9 cellular contexts compared by ENCODE assay signal in genomic region chr12:120228291-120229070, GRCh38. TPM values are rescaled to one million over a fixed set of nuclear protein-coding genes. Genes with fewer than 3 reads are reported as not detected.
A peak's percentile ranks its signal among the peaks of the same experiment; 100 is the strongest.
DNase-seq lines count a peak whose midpoint lies in the region; ATAC-seq, FAIRE-seq and TF ChIP-seq lines count a peak whose summit lies in the region.
"Had no signal": no experiment of that assay in that cellular context is flagged by ENCODE, and none has a peak within 500 bp of the region (broad histone marks: within the 10 kb centered on the region; RNA-seq: fewer than 3 reads in every experiment).

No MANE protein-coding gene starts in this region.

- H4K20me1 ChIP-seq in GM23338 (replicated peaks; ENCODE audit: insufficient read depth): peaks cover 2% of the 10 kb centered on the region; the same call in 1 of the 2 replicates

- no peak for TF ChIP-seq POLR2A in gastroesophageal sphincter (IDR thresholded peaks at IDR 0.05)

- H3K4me1 ChIP-seq in GM23338 (ENCODE audit: insufficient read depth) (peaks cover 57% of the 10 kb centered on the region), SJSA1 (replicated peaks) (peaks cover 55% of the 10 kb centered on the region), gastroesophageal sphincter (peaks cover 13 to 99% (median 83%) of the 10 kb centered on the region in 3 donors)

- peak overlapping the region; percentile 80 for H3K4me2 ChIP-seq in GM23338

- H3K79me2 ChIP-seq in GM23338 (replicated peaks; ENCODE audit: insufficient read depth): peaks cover 40% of the 10 kb centered on the region

- H3K27me3 Mint-ChIP-seq in GM23338 (ENCODE audit: insufficient read depth, low read depth, poor library complexity): peaks cover 44% of the 10 kb centered on the region
- no peaks in the 10 kb centered on the region for H3K27me3 Mint-ChIP-seq in activated naive CD4-positive, alpha-beta T cell treated with anti-CD3 and anti-CD28 coated beads for 36 hours (ENCODE audit: low read depth)

- CTCF ChIA-PET in activated naive CD4-positive, alpha-beta T cell treated with anti-CD3 and anti-CD28 coated beads for 36 hours (lab: Charles Lee): interaction anchor here (0.6 to 10.8 kb wide), 22 partner anchors 9 to 264 kb away, joined by 3 to 637 read pairs (median 8); partner anchors contain the start of genes PXN, RNU4-1, RNU4-2 and RPLP0

- H3K27ac ChIP-seq in GM23338 (ENCODE audit: low read depth) (peak overlapping the region; percentile 99), SJSA1 (no peak overlapping the region), gastroesophageal sphincter (peak overlapping the region in 3 of 4 donors; percentile 88 to 97 (median 90)), substantia nigra (ENCODE audit: low read depth, low read length, poor library complexity, severe bottlenecking) (no peak overlapping the region)

- H3K27ac Mint-ChIP-seq in GM23338: peak overlapping the region; percentile 99
- H3K27ac Mint-ChIP-seq in activated naive CD4-positive, alpha-beta T cell treated with anti-CD3 and anti-CD28 coated beads for 36 hours: peak overlapping the region; percentile 84

- H3K9me2 ChIP-seq in GM23338 (ENCODE audit: insufficient read depth): no peaks in the 10 kb centered on the region

- H3K36me3 ChIP-seq in GM23338 (ENCODE audit: insufficient read depth): no peaks in the 10 kb centered on the region; the same call in 1 of the 2 replicates
- H3K36me3 ChIP-seq in SJSA1: peaks cover 60% of the 10 kb centered on the region
- H3K36me3 ChIP-seq in gastroesophageal sphincter: peaks cover 0 to 20% of the 10 kb centered on the region in 2 donors

- H3K27me3 ChIP-seq in GM23338 (ENCODE audit: insufficient read depth): no peaks in the 10 kb centered on the region
- H3K27me3 ChIP-seq in SJSA1 (replicated peaks): no peaks in the 10 kb centered on the region
- no peaks in the 10 kb centered on the region for H3K27me3 ChIP-seq in gastroesophageal sphincter

- H3K4me3 Mint-ChIP-seq in GM23338: peak overlapping the region; percentile 64
- peak overlapping the region; percentile 49 for H3K4me3 Mint-ChIP-seq in activated naive CD4-positive, alpha-beta T cell treated with anti-CD3 and anti-CD28 coated beads for 36 hours

- FAIRE-seq in D721Med (lab: Jason Lieb, UNC): no peak
- FAIRE-seq: islet of Langerhans had no signal

- no peaks in the 10 kb centered on the region for H3K9me3 ChIP-seq in SJSA1 (replicated peaks)
- H3K9me3 ChIP-seq in gastroesophageal sphincter: no peaks in the 10 kb centered on the region

- no peak for TF ChIP-seq EP300 in gastroesophageal sphincter (IDR thresholded peaks at IDR 0.05)

- peaks cover 30% of the 10 kb centered on the region for H3F3A ChIP-seq in GM23338 (replicated peaks; ENCODE audit: low read depth)

- peak; percentile 97 for TF ChIP-seq CTCF in D721Med (IDR thresholded peaks at IDR 0.05; ENCODE audit: insufficient read depth, missing control alignments)
- TF ChIP-seq CTCF in GM23338 (conservative IDR thresholded peaks at IDR 0.05; ENCODE audit: low read depth in 2 of 2): peak; percentile 84 to 99
- TF ChIP-seq CTCF in gastroesophageal sphincter (IDR thresholded peaks at IDR 0.05): peak in 3 of 4 experiments; percentile 97 to 98 (median 98)

- WGBS in gastroesophageal sphincter (ENCODE audit: low coverage in 1 of 2), 2 donors: 0% methylated on average over 1 of the region's 23 CpGs; no CpG with 5 or more reads in 1 of the 2 donors

- ATAC-seq in GM23338 (peak; percentile 74), gastroesophageal sphincter (peak; percentile 57)

- H3K36me3 Mint-ChIP-seq in GM23338 (ENCODE audit: low read depth): peaks cover 17% of the 10 kb centered on the region
- H3K36me3 Mint-ChIP-seq in activated naive CD4-positive, alpha-beta T cell treated with anti-CD3 and anti-CD28 coated beads for 36 hours (ENCODE audit: low read depth): peaks cover 5% of the 10 kb centered on the region

- intact Hi-C loops in activated naive CD4-positive, alpha-beta T cell treated with anti-CD3 and anti-CD28 coated beads for 36 hours (cut with micrococcal nuclease): loop anchor here (1.0 to 10.0 kb wide), 4 partner anchors 37 to 206 kb away; partner anchors contain the start of genes COX6A1 and PXN

- no peak overlapping the region for H2AFZ ChIP-seq in GM23338

- H3K4me1 Mint-ChIP-seq in GM23338: peaks cover 82% of the 10 kb centered on the region
- H3K4me1 Mint-ChIP-seq in activated naive CD4-positive, alpha-beta T cell treated with anti-CD3 and anti-CD28 coated beads for 36 hours (ENCODE audit: low read depth): peaks cover 88% of the 10 kb centered on the region

- peak; percentile 91 for DNase-seq in D721Med (ENCODE audit: insufficient read length, low spot score)
- DNase-seq in GM23338 (ENCODE audit: low spot score): peak; percentile 98
- peak; percentile 71 for DNase-seq in MV-4-11 (lab: John Stamatoyannopoulos, UW)
- DNase-seq in SJSA1 (ENCODE audit: low read depth in 1 of 2, low spot score in 2 of 2): peak; percentile 68 to 87
- peak; percentile 96 for DNase-seq in activated naive CD4-positive, alpha-beta T cell treated with anti-CD3 and anti-CD28 coated beads for 36 hours
- DNase-seq in nucleus accumbens (lab: John Stamatoyannopoulos, UW): peak in 53 of 56 donors; percentile 26 to 90 (median 72)
- peak in 48 of 49 donors; percentile 27 to 87 (median 76) for DNase-seq in substantia nigra (lab: John Stamatoyannopoulos, UW)

- peak overlapping the region; percentile 53 for H3K4me3 ChIP-seq in GM23338
- no peak overlapping the region for H3K4me3 ChIP-seq in SJSA1
- peak overlapping the region in 1 of 2 donors; percentile 23 for H3K4me3 ChIP-seq in gastroesophageal sphincter

- no peaks in the 10 kb centered on the region for H3K9me3 Mint-ChIP-seq in GM23338
- H3K9me3 Mint-ChIP-seq in activated naive CD4-positive, alpha-beta T cell treated with anti-CD3 and anti-CD28 coated beads for 36 hours: no peaks in the 10 kb centered on the region

TF ChIP-seq in GM23338, 12 proteins besides CTCF, POLR2A, EP300 and RAD21:
- no peak for TF ChIP-seq ZNF331 (CRISPR knock-in tag; IDR thresholded peaks at IDR 0.05; ENCODE audit: low read depth)
- no peak for TF ChIP-seq STAT1 (IDR thresholded peaks at IDR 0.05; ENCODE audit: unreplicated experiment)
- peak; percentile 37; the same call in 1 of the 2 replicates for TF ChIP-seq POLR2AphosphoS5 (IDR thresholded peaks at IDR 0.05; ENCODE audit: low read depth)
- peak; percentile 31 for TF ChIP-seq REST (IDR thresholded peaks at IDR 0.05; ENCODE audit: unreplicated experiment)
- no peak for TF ChIP-seq ZNF114 (CRISPR knock-in tag; IDR thresholded peaks at IDR 0.05)
TF ChIP-seq in GM23338: peak in this region for 2.

RNA-seq across cellular contexts. Expression of gene RPLP0, which starts 27.6 kb away (rescaled TPM):
- 4,855 and 4,916 TPM in 2 replicates for total RNA-seq in GM23338 (2014; rRNA removed; shearing (Covaris generic))
- 2,219 and 2,404 TPM in 2 replicates for polyA plus RNA-seq in GM23338 (2016; fragmentation: Nextera tagmentation; extraction: Ambion mirVana)
- total RNA-seq in SJSA1 (2014; rRNA removed; shearing (Covaris generic)): 2,307 and 4,128 TPM in 2 replicates
- total RNA-seq in activated naive CD4-positive, alpha-beta T cell treated with anti-CD3 and anti-CD28 coated beads for 36 hours: 1,000 to 10,000 TPM; 5,065 to 5,278 TPM
- total RNA-seq in gastroesophageal sphincter: 1,000 to 10,000 TPM; 1,730 to 2,825 (median 2,260) TPM

RNA-seq across cellular contexts. Expression of gene GCN1, which starts 34.0 kb away (rescaled TPM):
- 141 and 177 TPM in 2 replicates for total RNA-seq in GM23338 (2014; rRNA removed; shearing (Covaris generic))
- 18.0 and 18.2 TPM in 2 replicates for polyA plus RNA-seq in GM23338 (2016; fragmentation: Nextera tagmentation; extraction: Ambion mirVana)
- total RNA-seq in SJSA1 (2014; rRNA removed; shearing (Covaris generic)): 41.0 and 47.4 TPM in 2 replicates
- 100 to 1,000 TPM; 122 to 128 TPM for total RNA-seq in activated naive CD4-positive, alpha-beta T cell treated with anti-CD3 and anti-CD28 coated beads for 36 hours
- total RNA-seq in gastroesophageal sphincter: 10 to 100 TPM; 39.3 to 82.2 (median 56.0) TPM

RNA-seq across cellular contexts. Expression of gene PXN, which starts 37.0 kb away (rescaled TPM):
- total RNA-seq in GM23338 (2014; rRNA removed; shearing (Covaris generic)): 69.3 and 76.0 TPM in 2 replicates
- polyA plus RNA-seq in GM23338 (2016; fragmentation: Nextera tagmentation; extraction: Ambion mirVana): 38.4 and 39.0 TPM in 2 replicates
- total RNA-seq in SJSA1 (2014; rRNA removed; shearing (Covaris generic)): 26.4 and 44.2 TPM in 2 replicates
- total RNA-seq in activated naive CD4-positive, alpha-beta T cell treated with anti-CD3 and anti-CD28 coated beads for 36 hours: 100 to 1,000 TPM; 109 to 112 TPM
- total RNA-seq in gastroesophageal sphincter: 10 to 100 TPM; 43.2 to 80.4 (median 59.4) TPM

Comparison
In these comparisons a context has a peak if more than half of its experiments do, and no peak if none do; other contexts are left out.
1. H3K27ac ChIP-seq: peak in GM23338 (single experiment) and gastroesophageal sphincter (3 of 4); none in SJSA1 (single experiment) and substantia nigra (single experiment).
2. Peak in every context shown above with its lines, with median percentiles within 50 percentile points of each other: DNase-seq and CTCF ChIP-seq.